Comparison of ENCODE assay signal across 1 cellular context in genomic region chr2:60466161-60466702, GRCh38.
TF ChIP-seq lines count a peak whose summit lies in the region.

No MANE protein-coding gene starts in this region.

TF ChIP-seq in H1, 55 proteins besides CTCF, POLR2A, EP300 and RAD21:
- TF ChIP-seq GABPA (IDR thresholded peaks at IDR 0.05; ENCODE audit: borderline replicate concordance, insufficient read depth, low read length) = no peak
